ENCODE assay signal across 6 cellular contexts in the genomic region with DNA sequence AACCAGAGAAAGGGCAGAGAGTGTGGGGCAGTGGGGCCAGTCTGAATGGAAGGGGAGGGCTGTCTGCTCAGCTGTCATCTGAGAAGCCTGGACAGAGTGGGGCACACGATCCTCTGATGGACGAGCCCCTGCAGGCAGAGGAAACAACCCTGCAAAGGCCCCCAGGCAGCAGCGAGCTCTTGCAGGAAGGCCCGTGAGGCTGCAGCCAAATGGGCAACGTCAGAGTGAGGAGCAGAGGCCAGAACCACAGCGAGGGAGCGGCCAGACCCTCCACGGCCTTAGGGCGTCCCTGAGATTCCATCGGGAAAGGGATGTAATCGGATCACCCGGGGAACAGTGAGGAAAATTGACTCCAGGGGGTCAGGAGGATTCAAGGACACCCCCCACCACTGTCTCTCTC. TPM values are rescaled to one million over a fixed set of nuclear protein-coding genes. Genes with fewer than 3 reads are reported as not detected.
"Had no signal": no experiment of that assay in that cellular context is flagged by ENCODE, and none has a peak within 500 bp of the region (broad histone marks: within the 10 kb centered on the region; RNA-seq: fewer than 3 reads in every experiment).

No MANE protein-coding gene starts in this region.

RNA-seq across cellular contexts. Expression of gene LILRB1, which starts 5.8 kb away (rescaled TPM):
- total RNA-seq: M059J, PC-9, RPMI7951, SJCRH30, SK-MEL-5 had no signal

RNA-seq across cellular contexts. Expression of gene LILRB4, which starts 26.7 kb away (rescaled TPM):
- total RNA-seq: M059J, PC-9, RPMI7951, SJCRH30, SK-MEL-5 had no signal

RNA-seq across cellular contexts. Expression of gene LILRA1, which starts 42.7 kb away (rescaled TPM):
- total RNA-seq: M059J, OCI-LY7, PC-9, RPMI7951, SJCRH30, SK-MEL-5 had no signal
